Comparison of ENCODE assay signal across 25 cellular contexts in genomic region chr12:68094195-68094594, GRCh38.
DNase-seq lines count a peak whose midpoint lies in the region; ATAC-seq and TF ChIP-seq lines count a peak whose summit lies in the region.
"Had no signal": no experiment of that assay in that cellular context is flagged by ENCODE, and none has a peak within 500 bp of the region (broad histone marks: within the 10 kb centered on the region; RNA-seq: fewer than 3 reads in every experiment).

No MANE protein-coding gene starts in this region.

- 51% methylated on average over 2 of the region's 2 CpGs for WGBS in lower leg skin, 2 donors

- H3K9me3 Mint-ChIP-seq in activated CD8-positive, alpha-beta memory T cell treated with anti-CD3 and anti-CD28 coated beads, Interleukin-2, amount 10 ng/mL, durations not matched to agents 7 days and 5 days (ENCODE audit: low read depth) = peaks cover 12% of the 10 kb centered on the region
- peaks cover 0 to 12% (median 4%) of the 10 kb centered on the region in 6 donors for H3K9me3 Mint-ChIP-seq in immature natural killer cell
- H3K9me3 Mint-ChIP-seq in natural killer cell treated with Interleukin-12 subunit alpha and Interleukin-12 subunit beta and Interleukin-15 and Interleukin-18, amount 100 ng/mL, for 72 hours = peaks cover 18% of the 10 kb centered on the region

- H3K4me3 Mint-ChIP-seq in activated CD8-positive, alpha-beta memory T cell treated with anti-CD3 and anti-CD28 coated beads, Interleukin-2, amount 10 ng/mL, durations not matched to agents 7 days and 5 days = no peak overlapping the region
- peak overlapping the region; percentile 52 to 61 (median 61) for H3K4me3 Mint-ChIP-seq in immature natural killer cell
- peak overlapping the region; percentile 62 for H3K4me3 Mint-ChIP-seq in natural killer cell treated with Interleukin-12 subunit alpha and Interleukin-12 subunit beta and Interleukin-15 and Interleukin-18, amount 100 ng/mL, for 72 hours
- H3K4me3 Mint-ChIP-seq: CD14-positive monocyte; CD4-positive, alpha-beta memory T cell; CD4-positive, CD25-positive, alpha-beta regulatory T cell; CD8-positive, alpha-beta memory T cell had no signal

- intact Hi-C loops in lower leg skin (cut with DNase I; ENCODE audit: low total_unique reads) = no loop called here

- no peak for TF ChIP-seq POLR2A in lower leg skin (IDR thresholded peaks at IDR 0.05)

- H3K4me1 Mint-ChIP-seq in activated CD8-positive, alpha-beta memory T cell treated with anti-CD3 and anti-CD28 coated beads, Interleukin-2, amount 10 ng/mL, durations not matched to agents 7 days and 5 days = peaks cover 31% of the 10 kb centered on the region
- peaks cover 31 to 34% of the 10 kb centered on the region in 2 donors for H3K4me1 Mint-ChIP-seq in immature natural killer cell
- peaks cover 78 to 94% of the 10 kb centered on the region in 2 donors for H3K4me1 Mint-ChIP-seq in natural killer cell treated with Interleukin-12 subunit alpha and Interleukin-12 subunit beta and Interleukin-15 and Interleukin-18, amount 100 ng/mL, for 72 hours (ENCODE audit: low read depth in 2 of 2)
- H3K4me1 Mint-ChIP-seq: CD14-positive monocyte; CD4-positive, alpha-beta memory T cell; CD4-positive, CD25-positive, alpha-beta regulatory T cell had no signal

- H3K27ac Mint-ChIP-seq in activated CD8-positive, alpha-beta memory T cell treated with anti-CD3 and anti-CD28 coated beads, Interleukin-2, amount 10 ng/mL, durations not matched to agents 7 days and 5 days = peak overlapping the region; percentile 73
- H3K27ac Mint-ChIP-seq in immature natural killer cell = peak overlapping the region; percentile 67 to 89 (median 80)
- H3K27ac Mint-ChIP-seq in natural killer cell treated with Interleukin-12 subunit alpha and Interleukin-12 subunit beta and Interleukin-15 and Interleukin-18, amount 100 ng/mL, for 72 hours = peak overlapping the region; percentile 93 to 94
- H3K27ac Mint-ChIP-seq: CD4-positive, alpha-beta memory T cell; CD4-positive, CD25-positive, alpha-beta regulatory T cell; CD8-positive, alpha-beta memory T cell had no signal

- CTCF ChIA-PET in activated CD8-positive, alpha-beta memory T cell treated with anti-CD3 and anti-CD28 coated beads, Interleukin-2, amount 10 ng/mL, durations not matched to agents 7 days and 5 days (lab: Charles Lee) = interaction anchor here (1.0 to 4.0 kb wide), 8 partner anchors 13 to 128 kb away, joined by 3 to 11 read pairs (median 4); no protein-coding TSS in a partner anchor

- H3K4me3 ChIP-seq in lower leg skin (ENCODE audit: low read depth, poor library complexity, severe bottlenecking) = no peak overlapping the region
- H3K4me3 ChIP-seq: BLaER1, GM12878 had no signal

- peak; percentile 61 for ATAC-seq in activated CD8-positive, alpha-beta memory T cell treated with anti-CD3 and anti-CD28 coated beads, Interleukin-2, amount 10 ng/mL, durations not matched to agents 7 days and 5 days
- peak; percentile 89 to 92 for ATAC-seq in natural killer cell treated with Interleukin-12 subunit alpha and Interleukin-12 subunit beta and Interleukin-15 and Interleukin-18, amount 100 ng/mL, for 72 hours
- ATAC-seq: GM12878 had no signal

- H3K36me3 Mint-ChIP-seq in activated CD8-positive, alpha-beta memory T cell treated with anti-CD3 and anti-CD28 coated beads, Interleukin-2, amount 10 ng/mL, durations not matched to agents 7 days and 5 days = peaks cover 29% of the 10 kb centered on the region
- peaks cover 9 to 13% (median 12%) of the 10 kb centered on the region in 3 donors for H3K36me3 Mint-ChIP-seq in immature natural killer cell
- peaks cover 63% of the 10 kb centered on the region for H3K36me3 Mint-ChIP-seq in natural killer cell treated with Interleukin-12 subunit alpha and Interleukin-12 subunit beta and Interleukin-15 and Interleukin-18, amount 100 ng/mL, for 72 hours
- H3K36me3 Mint-ChIP-seq: CD14-positive monocyte had no signal

- H3K27me3 Mint-ChIP-seq in activated CD8-positive, alpha-beta memory T cell treated with anti-CD3 and anti-CD28 coated beads, Interleukin-2, amount 10 ng/mL, durations not matched to agents 7 days and 5 days = no peaks in the 10 kb centered on the region
- peaks cover 0 to 2% (median 0%) of the 10 kb centered on the region in 3 donors for H3K27me3 Mint-ChIP-seq in immature natural killer cell (ENCODE audit: low read depth in 3 of 3)
- no peaks in the 10 kb centered on the region for H3K27me3 Mint-ChIP-seq in natural killer cell treated with Interleukin-12 subunit alpha and Interleukin-12 subunit beta and Interleukin-15 and Interleukin-18, amount 100 ng/mL, for 72 hours
- H3K27me3 Mint-ChIP-seq: CD8-positive, alpha-beta memory T cell had no signal

- no peak for TF ChIP-seq CTCF in lower leg skin (IDR thresholded peaks at IDR 0.05)

- DNase-seq in activated CD8-positive, alpha-beta memory T cell treated with anti-CD3 and anti-CD28 coated beads, Interleukin-2, amount 10 ng/mL, durations not matched to agents 7 days and 5 days = peak; percentile 62
- DNase-seq in activated CD8-positive, alpha-beta memory T cell treated with anti-CD3 and anti-CD28 coated beads, Interleukin-2, amount 50 U/mL, for 4 hours = no peak
- DNase-seq in immature natural killer cell = peak in 2 of 3 donors; percentile 26 to 28
- DNase-seq in natural killer cell treated with Interleukin-12 subunit alpha and Interleukin-12 subunit beta and Interleukin-15 and Interleukin-18, amount 100 ng/mL, for 72 hours (ENCODE audit: low spot score) = peak; percentile 86
- no peak for DNase-seq in lower leg skin (ENCODE audit: low spot score in 2 of 2)
- no peak for DNase-seq in cerebellar nuclear complex (lab: John Stamatoyannopoulos, UW)
- no peak for DNase-seq in NCI-H774 (lab: John Stamatoyannopoulos, UW)
- DNase-seq: 8988T; ACHN; BE2C; C1 segment of cervical spinal cord; CD4-positive, alpha-beta memory T cell; CD4-positive, CD25-positive, alpha-beta regulatory T cell; CD8-positive, alpha-beta memory T cell; COR-L47; DMS 273 treated with DMSO at 0.1 percent for 48 hours; DMS153; DMS53; DMS79; DND-41; EL; GDM1 had no signal

Comparison
In these comparisons a context has a peak if more than half of its experiments do, and no peak if none do; other contexts are left out.
1. DNase-seq: peak in activated CD8-positive, alpha-beta memory T cell treated with anti-CD3 and anti-CD28 coated beads, Interleukin-2, amount 10 ng/mL, durations not matched to agents 7 days and 5 days (single experiment), immature natural killer cell (2 of 3) and natural killer cell treated with Interleukin-12 subunit alpha and Interleukin-12 subunit beta and Interleukin-15 and Interleukin-18, amount 100 ng/mL, for 72 hours (single experiment); none in activated CD8-positive, alpha-beta memory T cell treated with anti-CD3 and anti-CD28 coated beads, Interleukin-2, amount 50 U/mL, for 4 hours (single experiment), lower leg skin (0 of 2), cerebellar nuclear complex (0 of 2) and NCI-H774 (single experiment).
2. Peak in every context shown above with its lines, with median percentiles within 50 percentile points of each other: H3K27ac Mint-ChIP-seq.